In the genomic region with DNA sequence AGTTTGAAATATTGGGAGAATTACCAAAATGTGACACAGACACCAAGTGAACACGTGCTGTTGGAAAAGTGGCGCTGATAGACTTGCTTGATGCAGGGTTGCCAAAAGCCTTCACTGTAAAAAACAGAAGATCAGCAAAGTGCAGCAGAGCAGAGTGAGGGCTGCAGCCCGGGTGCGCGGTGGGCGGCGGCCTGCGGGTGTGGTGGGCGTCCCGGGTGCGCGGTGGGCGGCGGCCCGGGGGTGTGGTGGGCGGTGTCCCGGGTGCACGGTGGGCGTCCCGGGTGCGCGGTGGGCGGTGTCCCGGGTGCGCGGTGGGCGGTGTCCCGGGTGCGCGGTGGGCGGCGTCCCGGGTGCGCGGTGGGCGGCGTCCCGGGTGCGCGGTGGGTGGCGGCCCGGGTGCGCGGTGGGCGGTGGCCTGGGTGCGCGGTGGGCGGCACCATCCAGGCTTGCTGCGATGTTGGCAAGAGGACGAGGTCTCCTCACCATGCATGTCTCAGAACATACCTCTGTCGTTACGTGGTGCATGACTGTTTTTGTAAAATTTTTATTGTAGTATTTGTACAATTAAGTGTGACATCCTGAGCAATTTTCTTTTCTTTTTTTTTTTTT, we compare ENCODE assay signal across 8 cellular contexts.
DNase-seq lines count a peak whose midpoint lies in the region; ATAC-seq and TF ChIP-seq lines count a peak whose summit lies in the region.

No MANE protein-coding gene starts in this region.

- no peak overlapping the region for H3K4me3 Mint-ChIP-seq in nephron progenitor cell

- no peak overlapping the region for H3K27ac Mint-ChIP-seq in nephron progenitor cell

- peak; percentile 22 for DNase-seq in NCI-H146 (lab: John Stamatoyannopoulos, UW)
- DNase-seq in NCI-H146 treated with DMSO at 0.1 percent for 48 hours (lab: John Stamatoyannopoulos, UW; ENCODE audit: unreplicated experiment), result no peak
- peak; percentile 15 to 26 for DNase-seq in activated CD4-positive, alpha-beta T cell treated with anti-CD3 and anti-CD28 coated beads, Interleukin-2, amount 50 U/mL, for 4 hours
- DNase-seq in fibroblast of the conjunctiva (ENCODE audit: low read depth), result peak; percentile 36
- DNase-seq in stimulated activated naive CD4-positive, alpha-beta T cell treated with Interleukin-2 at 50 U/mL for 16 hours (lab: John Stamatoyannopoulos, UW), result peak; percentile 16
- no peak for DNase-seq in nephron progenitor cell

- H3K4me1 Mint-ChIP-seq in nephron progenitor cell, result peaks cover 9% of the 10 kb centered on the region

- ATAC-seq in GM21447 (IDR thresholded peaks at IDR 0.05; ENCODE audit: unreplicated experiment), result no peak
- no peak for ATAC-seq in HG02852 (IDR thresholded peaks at IDR 0.05; ENCODE audit: unreplicated experiment)

- TF ChIP-seq CTCF in nephron progenitor cell (IDR thresholded peaks at IDR 0.05), result no peak

- peaks cover 7% of the 10 kb centered on the region for H3K27me3 Mint-ChIP-seq in nephron progenitor cell (ENCODE audit: low read depth, poor library complexity)

- H3K36me3 Mint-ChIP-seq in nephron progenitor cell (ENCODE audit: low read depth), result peaks cover 29% of the 10 kb centered on the region

- peaks cover 13% of the 10 kb centered on the region for H3K9me3 Mint-ChIP-seq in nephron progenitor cell

Comparison
In these comparisons a context has a peak if more than half of its experiments do, and no peak if none do; other contexts are left out.
1. DNase-seq: peak in NCI-H146 (single experiment), activated CD4-positive, alpha-beta T cell treated with anti-CD3 and anti-CD28 coated beads, Interleukin-2, amount 50 U/mL, for 4 hours (2 of 2), fibroblast of the conjunctiva (single experiment) and stimulated activated naive CD4-positive, alpha-beta T cell treated with Interleukin-2 at 50 U/mL for 16 hours (single experiment); none in NCI-H146 treated with DMSO at 0.1 percent for 48 hours (single experiment) and nephron progenitor cell (single experiment).